In the genomic region with DNA sequence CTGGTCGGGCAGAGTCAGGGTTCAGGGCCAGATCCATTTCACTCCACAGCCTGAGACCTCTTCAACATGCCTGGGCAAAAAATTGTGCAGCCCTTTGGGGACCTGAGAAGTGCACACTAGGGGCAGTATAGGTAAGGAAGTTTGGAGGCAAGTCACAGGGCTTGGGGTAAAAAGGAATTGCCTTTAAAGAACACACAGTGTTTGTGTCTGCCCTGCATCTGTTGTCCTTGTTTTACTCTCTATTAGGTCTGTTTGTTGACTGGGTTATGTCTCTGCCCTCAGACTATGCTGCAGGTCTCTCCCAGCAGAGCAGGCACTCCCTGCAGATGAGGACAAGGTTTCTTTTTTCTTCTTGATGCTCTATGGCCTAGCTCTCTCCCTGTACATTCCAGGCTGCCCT, we compare ENCODE assay signal across 2 cellular contexts.
A peak's percentile ranks its signal among the peaks of the same experiment; 100 is the strongest.
TF ChIP-seq lines count a peak whose summit lies in the region.

No MANE protein-coding gene starts in this region.

TF ChIP-seq in HCT116, 20 proteins besides CTCF, POLR2A, EP300 and RAD21:
- TF ChIP-seq TCF7L2 (IDR thresholded peaks at IDR 0.05; ENCODE audit: borderline replicate concordance, extremely low read depth, insufficient read depth, insufficient read length) (no peak), CBX3 (IDR thresholded peaks at IDR 0.05; ENCODE audit: low read depth) (peak; percentile 47; the same call in 1 of the 2 replicates), ZFX (IDR thresholded peaks at IDR 0.05) (no peak)

TF ChIP-seq in K562, 482 proteins besides CTCF, POLR2A, EP300 and RAD21:
- no peak for TF ChIP-seq FOXO4 (CRISPR knock-in tag; IDR thresholded peaks at IDR 0.05)
- no peak for TF ChIP-seq PHB (CRISPR knock-in tag; IDR thresholded peaks at IDR 0.05)
- no peak for TF ChIP-seq BMI1 (IDR thresholded peaks at IDR 0.05; ENCODE audit: low read length)
- TF ChIP-seq SMARCE1 (IDR thresholded peaks at IDR 0.05) = no peak
- no peak for TF ChIP-seq CHD1 (IDR thresholded peaks at IDR 0.05; ENCODE audit: low read length)
- TF ChIP-seq, protein P1, sequence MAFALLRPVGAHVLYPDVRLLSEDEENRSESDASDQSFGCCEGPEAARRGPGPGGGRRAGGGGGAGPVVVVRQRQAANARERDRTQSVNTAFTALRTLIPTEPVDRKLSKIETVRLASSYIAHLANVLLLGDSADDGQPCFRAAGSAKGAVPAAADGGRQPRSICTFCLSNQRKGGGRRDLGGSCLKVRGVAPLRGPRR (CRISPR knock-in tag; IDR thresholded peaks at IDR 0.05) = no peak
- TF ChIP-seq, protein P2, sequence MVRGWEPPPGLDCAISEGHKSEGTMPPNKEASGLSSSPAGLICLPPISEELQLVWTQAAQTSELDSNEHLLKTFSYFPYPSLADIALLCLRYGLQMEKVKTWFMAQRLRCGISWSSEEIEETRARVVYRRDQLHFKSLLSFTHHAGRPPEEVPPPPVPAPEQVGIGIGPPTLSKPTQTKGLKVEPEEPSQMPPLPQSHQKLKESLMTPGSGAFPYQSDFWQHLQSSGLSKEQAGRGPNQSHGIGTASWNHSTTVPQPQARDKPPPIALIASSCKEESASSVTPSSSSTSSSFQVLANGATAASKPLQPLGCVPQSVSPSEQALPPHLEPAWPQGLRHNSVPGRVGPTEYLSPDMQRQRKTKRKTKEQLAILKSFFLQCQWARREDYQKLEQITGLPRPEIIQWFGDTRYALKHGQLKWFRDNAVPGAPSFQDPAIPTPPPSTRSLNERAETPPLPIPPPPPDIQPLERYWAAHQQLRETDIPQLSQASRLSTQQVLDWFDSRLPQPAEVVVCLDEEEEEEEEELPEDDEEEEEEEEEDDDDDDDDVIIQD (CRISPR knock-in tag; IDR thresholded peaks at IDR 0.05) = no peak
- TF ChIP-seq, protein P3, sequence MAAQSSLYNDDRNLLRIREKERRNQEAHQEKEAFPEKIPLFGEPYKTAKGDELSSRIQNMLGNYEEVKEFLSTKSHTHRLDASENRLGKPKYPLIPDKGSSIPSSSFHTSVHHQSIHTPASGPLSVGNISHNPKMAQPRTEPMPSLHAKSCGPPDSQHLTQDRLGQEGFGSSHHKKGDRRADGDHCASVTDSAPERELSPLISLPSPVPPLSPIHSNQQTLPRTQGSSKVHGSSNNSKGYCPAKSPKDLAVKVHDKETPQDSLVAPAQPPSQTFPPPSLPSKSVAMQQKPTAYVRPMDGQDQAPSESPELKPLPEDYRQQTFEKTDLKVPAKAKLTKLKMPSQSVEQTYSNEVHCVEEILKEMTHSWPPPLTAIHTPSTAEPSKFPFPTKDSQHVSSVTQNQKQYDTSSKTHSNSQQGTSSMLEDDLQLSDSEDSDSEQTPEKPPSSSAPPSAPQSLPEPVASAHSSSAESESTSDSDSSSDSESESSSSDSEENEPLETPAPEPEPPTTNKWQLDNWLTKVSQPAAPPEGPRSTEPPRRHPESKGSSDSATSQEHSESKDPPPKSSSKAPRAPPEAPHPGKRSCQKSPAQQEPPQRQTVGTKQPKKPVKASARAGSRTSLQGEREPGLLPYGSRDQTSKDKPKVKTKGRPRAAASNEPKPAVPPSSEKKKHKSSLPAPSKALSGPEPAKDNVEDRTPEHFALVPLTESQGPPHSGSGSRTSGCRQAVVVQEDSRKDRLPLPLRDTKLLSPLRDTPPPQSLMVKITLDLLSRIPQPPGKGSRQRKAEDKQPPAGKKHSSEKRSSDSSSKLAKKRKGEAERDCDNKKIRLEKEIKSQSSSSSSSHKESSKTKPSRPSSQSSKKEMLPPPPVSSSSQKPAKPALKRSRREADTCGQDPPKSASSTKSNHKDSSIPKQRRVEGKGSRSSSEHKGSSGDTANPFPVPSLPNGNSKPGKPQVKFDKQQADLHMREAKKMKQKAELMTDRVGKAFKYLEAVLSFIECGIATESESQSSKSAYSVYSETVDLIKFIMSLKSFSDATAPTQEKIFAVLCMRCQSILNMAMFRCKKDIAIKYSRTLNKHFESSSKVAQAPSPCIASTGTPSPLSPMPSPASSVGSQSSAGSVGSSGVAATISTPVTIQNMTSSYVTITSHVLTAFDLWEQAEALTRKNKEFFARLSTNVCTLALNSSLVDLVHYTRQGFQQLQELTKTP (IDR thresholded peaks at IDR 0.05; ENCODE audit: low read depth in 1 of 2, partially characterized antibody in 2 of 2) = peak in 1 of 2 experiments; percentile 98
- TF ChIP-seq, protein P4, sequence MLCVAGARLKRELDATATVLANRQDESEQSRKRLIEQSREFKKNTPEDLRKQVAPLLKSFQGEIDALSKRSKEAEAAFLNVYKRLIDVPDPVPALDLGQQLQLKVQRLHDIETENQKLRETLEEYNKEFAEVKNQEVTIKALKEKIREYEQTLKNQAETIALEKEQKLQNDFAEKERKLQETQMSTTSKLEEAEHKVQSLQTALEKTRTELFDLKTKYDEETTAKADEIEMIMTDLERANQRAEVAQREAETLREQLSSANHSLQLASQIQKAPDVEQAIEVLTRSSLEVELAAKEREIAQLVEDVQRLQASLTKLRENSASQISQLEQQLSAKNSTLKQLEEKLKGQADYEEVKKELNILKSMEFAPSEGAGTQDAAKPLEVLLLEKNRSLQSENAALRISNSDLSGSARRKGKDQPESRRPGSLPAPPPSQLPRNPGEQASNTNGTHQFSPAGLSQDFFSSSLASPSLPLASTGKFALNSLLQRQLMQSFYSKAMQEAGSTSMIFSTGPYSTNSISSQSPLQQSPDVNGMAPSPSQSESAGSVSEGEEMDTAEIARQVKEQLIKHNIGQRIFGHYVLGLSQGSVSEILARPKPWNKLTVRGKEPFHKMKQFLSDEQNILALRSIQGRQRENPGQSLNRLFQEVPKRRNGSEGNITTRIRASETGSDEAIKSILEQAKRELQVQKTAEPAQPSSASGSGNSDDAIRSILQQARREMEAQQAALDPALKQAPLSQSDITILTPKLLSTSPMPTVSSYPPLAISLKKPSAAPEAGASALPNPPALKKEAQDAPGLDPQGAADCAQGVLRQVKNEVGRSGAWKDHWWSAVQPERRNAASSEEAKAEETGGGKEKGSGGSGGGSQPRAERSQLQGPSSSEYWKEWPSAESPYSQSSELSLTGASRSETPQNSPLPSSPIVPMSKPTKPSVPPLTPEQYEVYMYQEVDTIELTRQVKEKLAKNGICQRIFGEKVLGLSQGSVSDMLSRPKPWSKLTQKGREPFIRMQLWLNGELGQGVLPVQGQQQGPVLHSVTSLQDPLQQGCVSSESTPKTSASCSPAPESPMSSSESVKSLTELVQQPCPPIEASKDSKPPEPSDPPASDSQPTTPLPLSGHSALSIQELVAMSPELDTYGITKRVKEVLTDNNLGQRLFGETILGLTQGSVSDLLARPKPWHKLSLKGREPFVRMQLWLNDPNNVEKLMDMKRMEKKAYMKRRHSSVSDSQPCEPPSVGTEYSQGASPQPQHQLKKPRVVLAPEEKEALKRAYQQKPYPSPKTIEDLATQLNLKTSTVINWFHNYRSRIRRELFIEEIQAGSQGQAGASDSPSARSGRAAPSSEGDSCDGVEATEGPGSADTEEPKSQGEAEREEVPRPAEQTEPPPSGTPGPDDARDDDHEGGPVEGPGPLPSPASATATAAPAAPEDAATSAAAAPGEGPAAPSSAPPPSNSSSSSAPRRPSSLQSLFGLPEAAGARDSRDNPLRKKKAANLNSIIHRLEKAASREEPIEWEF (CRISPR knock-in tag; IDR thresholded peaks at IDR 0.05) = no peak
- no peak for TF ChIP-seq PURB (CRISPR knock-in tag; IDR thresholded peaks at IDR 0.05; ENCODE audit: low read depth)
- peak; percentile 58; the same call in 1 of the 2 replicates for TF ChIP-seq CBX5 (IDR thresholded peaks at IDR 0.05; ENCODE audit: borderline replicate concordance, low read depth)
- no peak for TF ChIP-seq ZNF655 (CRISPR knock-in tag; IDR thresholded peaks at IDR 0.05)
- TF ChIP-seq ZNF165 (CRISPR knock-in tag; IDR thresholded peaks at IDR 0.05; ENCODE audit: borderline replicate concordance) = no peak
- TF ChIP-seq RERE (CRISPR knock-in tag; IDR thresholded peaks at IDR 0.05; ENCODE audit: borderline replicate concordance) = no peak
- TF ChIP-seq RHOXF2B (CRISPR knock-in tag; conservative IDR thresholded peaks at IDR 0.05) = no peak
- no peak for TF ChIP-seq JUNB (CRISPR knock-in tag; conservative IDR thresholded peaks at IDR 0.05)
- TF ChIP-seq CBX3 (IDR thresholded peaks at IDR 0.05; ENCODE audit: borderline replicate concordance in 1 of 2, low read length in 2 of 2) = peak in 1 of 2 experiments; percentile 61; a peak in 1 of 3 replicates
- no peak for TF ChIP-seq PTTG1 (tag; IDR thresholded peaks at IDR 0.05; ENCODE audit: low read depth)
- TF ChIP-seq RBM34 (IDR thresholded peaks at IDR 0.05; ENCODE audit: borderline replicate concordance, insufficient read depth, low read length) = no peak
- no peak for TF ChIP-seq PCBP1 (IDR thresholded peaks at IDR 0.05; ENCODE audit: low read depth, low read length, poor library complexity, severe bottlenecking)
- 0 out of 2 replicates have a peak, but pooled peaks have one; percentile 43 for TF ChIP-seq TRIM28 (IDR thresholded peaks at IDR 0.05)
- TF ChIP-seq PCBP2 (IDR thresholded peaks at IDR 0.05; ENCODE audit: low read depth, low read length, poor library complexity, severe bottlenecking) = no peak
- no peak for TF ChIP-seq ZNF584 (CRISPR knock-in tag; IDR thresholded peaks at IDR 0.05; ENCODE audit: low read depth)
